In the genomic region with DNA sequence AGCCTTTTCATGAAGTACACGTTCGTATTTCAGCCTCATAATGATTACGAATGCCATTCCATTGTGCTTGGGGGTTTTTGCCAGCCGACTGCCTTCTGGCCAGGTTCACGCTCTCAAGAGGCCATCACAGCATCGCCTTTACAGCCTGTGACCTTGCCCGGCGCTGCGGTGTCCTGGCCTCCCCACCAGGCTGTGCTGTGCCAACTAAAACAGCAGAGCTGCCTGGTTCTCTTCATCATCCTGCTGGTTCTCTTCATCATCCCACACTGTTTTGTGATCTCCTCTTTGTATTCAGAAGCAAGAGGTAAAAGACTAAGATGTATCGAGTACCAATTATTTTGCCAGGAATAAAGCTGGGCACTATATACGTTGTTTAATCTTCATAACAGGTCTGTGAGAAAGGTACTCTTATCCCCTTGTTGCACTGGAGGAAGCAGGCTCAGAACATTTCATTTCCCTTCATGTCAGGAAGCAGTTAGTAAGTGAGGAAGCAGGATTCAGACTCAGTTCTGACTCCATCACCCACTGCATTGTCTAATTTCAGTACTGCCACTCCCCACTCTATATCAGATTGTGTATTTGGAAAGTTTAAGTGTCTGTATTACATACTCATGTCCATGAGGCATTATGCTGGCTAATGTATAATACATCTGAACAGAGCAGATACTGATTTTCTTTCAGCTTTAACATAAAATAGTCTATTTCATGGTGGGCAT, we compare ENCODE assay signal across 1 cellular context.
TF ChIP-seq lines count a peak whose summit lies in the region.

No MANE protein-coding gene starts in this region.

TF ChIP-seq in GM12878, 131 proteins besides CTCF, POLR2A, EP300 and RAD21 (continued from another document):
- TF ChIP-seq, protein P1, sequence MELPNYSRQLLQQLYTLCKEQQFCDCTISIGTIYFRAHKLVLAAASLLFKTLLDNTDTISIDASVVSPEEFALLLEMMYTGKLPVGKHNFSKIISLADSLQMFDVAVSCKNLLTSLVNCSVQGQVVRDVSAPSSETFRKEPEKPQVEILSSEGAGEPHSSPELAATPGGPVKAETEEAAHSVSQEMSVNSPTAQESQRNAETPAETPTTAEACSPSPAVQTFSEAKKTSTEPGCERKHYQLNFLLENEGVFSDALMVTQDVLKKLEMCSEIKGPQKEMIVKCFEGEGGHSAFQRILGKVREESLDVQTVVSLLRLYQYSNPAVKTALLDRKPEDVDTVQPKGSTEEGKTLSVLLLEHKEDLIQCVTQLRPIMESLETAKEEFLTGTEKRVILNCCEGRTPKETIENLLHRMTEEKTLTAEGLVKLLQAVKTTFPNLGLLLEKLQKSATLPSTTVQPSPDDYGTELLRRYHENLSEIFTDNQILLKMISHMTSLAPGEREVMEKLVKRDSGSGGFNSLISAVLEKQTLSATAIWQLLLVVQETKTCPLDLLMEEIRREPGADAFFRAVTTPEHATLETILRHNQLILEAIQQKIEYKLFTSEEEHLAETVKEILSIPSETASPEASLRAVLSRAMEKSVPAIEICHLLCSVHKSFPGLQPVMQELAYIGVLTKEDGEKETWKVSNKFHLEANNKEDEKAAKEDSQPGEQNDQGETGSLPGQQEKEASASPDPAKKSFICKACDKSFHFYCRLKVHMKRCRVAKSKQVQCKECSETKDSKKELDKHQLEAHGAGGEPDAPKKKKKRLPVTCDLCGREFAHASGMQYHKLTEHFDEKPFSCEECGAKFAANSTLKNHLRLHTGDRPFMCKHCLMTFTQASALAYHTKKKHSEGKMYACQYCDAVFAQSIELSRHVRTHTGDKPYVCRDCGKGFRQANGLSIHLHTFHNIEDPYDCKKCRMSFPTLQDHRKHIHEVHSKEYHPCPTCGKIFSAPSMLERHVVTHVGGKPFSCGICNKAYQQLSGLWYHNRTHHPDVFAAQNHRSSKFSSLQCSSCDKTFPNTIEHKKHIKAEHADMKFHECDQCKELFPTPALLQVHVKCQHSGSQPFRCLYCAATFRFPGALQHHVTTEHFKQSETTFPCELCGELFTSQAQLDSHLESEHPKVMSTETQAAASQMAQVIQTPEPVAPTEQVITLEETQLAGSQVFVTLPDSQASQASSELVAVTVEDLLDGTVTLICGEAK (IDR thresholded peaks at IDR 0.05; ENCODE audit: borderline replicate concordance): no peak
